In the genomic region with DNA sequence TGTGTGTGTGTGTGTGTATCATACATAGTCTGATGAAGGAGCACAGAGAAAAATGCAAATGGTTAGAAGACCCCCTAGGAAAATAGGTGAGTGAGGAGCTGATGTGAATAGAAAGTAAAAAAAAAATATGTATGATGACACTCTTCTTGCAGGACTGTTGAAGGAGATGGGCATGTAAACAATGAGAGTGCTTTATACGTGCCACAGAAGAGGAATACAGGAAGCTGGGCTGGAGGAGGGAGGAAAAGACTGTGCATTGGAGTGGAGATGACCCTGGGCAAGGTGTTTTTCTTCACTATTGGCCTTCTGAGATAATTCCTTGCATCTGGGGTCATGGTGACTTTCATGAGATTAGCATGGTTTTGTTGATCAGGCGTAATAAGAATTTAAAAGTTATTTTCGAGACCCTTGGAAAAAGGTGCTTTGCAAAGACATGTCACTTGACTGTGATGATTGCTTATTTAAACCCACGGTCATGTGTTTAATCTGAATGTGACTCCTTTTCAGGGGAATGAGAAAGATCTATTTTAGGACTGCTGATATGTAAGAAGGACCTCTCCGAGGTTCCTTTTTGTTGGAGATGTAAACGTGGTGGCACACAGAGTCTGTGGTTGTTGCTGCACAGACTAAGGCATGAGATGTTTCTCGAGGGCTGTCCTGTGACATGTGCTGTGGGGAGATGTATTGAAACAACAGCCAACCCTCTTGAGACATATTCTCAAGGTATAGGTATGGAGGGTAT, we compare ENCODE assay signal across 20 cellular contexts.
"Had no signal": no experiment of that assay in that cellular context is flagged by ENCODE, and none has a peak within 500 bp of the region (broad histone marks: within the 10 kb centered on the region; RNA-seq: fewer than 3 reads in every experiment).

No MANE protein-coding gene starts in this region.

- ATAC-seq: activated CD8-positive, alpha-beta memory T cell treated with anti-CD3 and anti-CD28 coated beads, Interleukin-2, amount 10 ng/mL, durations not matched to agents 7 days and 5 days; activated naive CD4-positive, alpha-beta T cell treated with anti-CD3 and anti-CD28 coated beads, Interleukin-2, amount 50 U/mL, for 72 hours; activated T-cell treated with anti-CD3 and anti-CD28 coated beads, Interleukin-2, amount 50 U/mL, for 4 hours; body of pancreas; pancreas had no signal

- H3K4me2 ChIP-seq: neural progenitor cell, smooth muscle cell had no signal

- H3K9ac ChIP-seq: neural progenitor cell had no signal

- DNase-seq: activated CD4-positive, alpha-beta T cell treated with anti-CD3 and anti-CD28 coated beads, Interleukin-2, amount 50 U/mL, for 4 hours; activated CD4-positive, CD25-positive, alpha-beta regulatory T cell treated with anti-CD3 and anti-CD28 coated beads, Interleukin-2, amount 50 U/mL, for 72 hours; activated CD8-positive, alpha-beta memory T cell treated with anti-CD3 and anti-CD28 coated beads, Interleukin-2, amount 10 ng/mL, durations not matched to agents 7 days and 5 days; activated effector memory CD4-positive, alpha-beta T cell treated with anti-CD3 and anti-CD28 coated beads, Interleukin-2, amount 50 U/mL, for 16 hours; activated T-cell treated with anti-CD3 and anti-CD28 coated beads, Interleukin-2, amount 50 U/mL, for 4 hours; amniotic stem cell; body of pancreas; central memory CD4-positive, alpha-beta T cell; effector CD8-positive, alpha-beta T cell; kidney glomerular epithelial cell; lower lobe of right lung; pancreas; stimulated activated naive CD4-positive, alpha-beta T cell treated with Interleukin-2 at 50 U/mL for 16 hours; T-helper 9 cell had no signal

- H3K4me1 ChIP-seq: neural progenitor cell, pancreas had no signal

- H2AFZ ChIP-seq: neural progenitor cell had no signal

- H3K27ac ChIP-seq: body of pancreas, coronary artery, epithelial cell of prostate, lower lobe of right lung, neural progenitor cell, pancreas, suprapubic skin had no signal

- H3K4me3 ChIP-seq: body of pancreas, coronary artery, lower lobe of right lung, neural progenitor cell, pancreas, smooth muscle cell, suprapubic skin had no signal

- H3K9me3 ChIP-seq: body of pancreas, lower lobe of right lung, pancreas, suprapubic skin had no signal

- H3K27me3 ChIP-seq: body of pancreas, neural progenitor cell, pancreas, suprapubic skin had no signal

- H3K36me3 ChIP-seq: lower lobe of right lung, neural progenitor cell, pancreas, suprapubic skin had no signal
